ENCODE assay signal across 25 cellular contexts in the genomic region with DNA sequence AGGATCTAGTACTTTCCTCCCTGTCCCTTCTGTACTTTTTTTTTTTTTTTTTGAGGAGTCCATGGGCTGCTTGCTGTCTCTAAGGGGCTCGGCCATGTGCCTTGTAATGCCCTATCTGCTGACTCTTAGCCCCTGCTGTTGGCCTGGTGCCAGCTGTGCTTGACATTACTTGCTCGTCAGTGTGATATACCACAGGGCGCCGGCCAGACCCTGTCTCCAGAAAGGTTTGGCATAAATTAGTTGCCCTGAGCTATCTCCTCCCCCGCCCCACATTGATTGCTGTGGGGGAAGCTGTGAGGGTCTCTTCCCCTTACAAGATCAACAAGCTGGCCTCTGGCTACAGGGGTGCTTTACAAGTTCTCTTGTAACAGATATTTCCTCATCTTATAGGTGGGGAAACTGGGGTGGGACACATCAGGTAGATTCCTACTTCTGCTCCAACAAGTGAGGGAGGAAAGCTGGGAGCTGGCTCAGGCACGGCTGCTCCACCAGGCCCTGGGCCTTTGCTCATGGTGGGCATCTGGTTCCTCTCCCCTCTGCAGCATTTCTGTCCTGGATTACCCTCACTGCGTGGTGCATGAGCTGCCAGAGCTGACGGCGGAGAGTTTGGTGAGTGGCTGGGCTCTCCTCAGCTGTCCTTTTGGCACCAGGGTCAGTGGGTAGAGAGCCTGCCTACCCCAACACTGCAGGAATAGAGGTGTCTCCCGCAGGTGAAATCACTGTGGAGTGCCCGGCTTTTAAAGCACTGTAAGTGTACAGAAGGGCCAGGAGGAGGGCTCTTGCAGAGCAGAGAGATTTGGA. TPM values are rescaled to one million over a fixed set of nuclear protein-coding genes. Genes with fewer than 3 reads are reported as not detected.
DNase-seq lines count a peak whose midpoint lies in the region; ATAC-seq, FAIRE-seq and TF ChIP-seq lines count a peak whose summit lies in the region.
"Had no signal": no experiment of that assay in that cellular context is flagged by ENCODE, and none has a peak within 500 bp of the region (broad histone marks: within the 10 kb centered on the region; RNA-seq: fewer than 3 reads in every experiment).

No MANE protein-coding gene starts in this region.

- no peaks in the 10 kb centered on the region for H3K4me1 ChIP-seq in GM12878 (ENCODE audit: control insufficient read depth, insufficient read depth, low read length)
- H3K4me1 ChIP-seq: pancreas, uterus had no signal

- SMC1A ChIA-PET in GM12878 (lab: Charles Lee; ENCODE audit: uncharacterized antibody, unreplicated experiment), result interaction anchor here (0.7 kb wide), 2 partner anchors 20 to 316 kb away, joined by 3 read pairs; no protein-coding TSS in a partner anchor

- RAD21 ChIA-PET in GM12878 (lab: Charles Lee; ENCODE audit: unreplicated experiment), result no interaction called here

- no peak overlapping the region for H3K9ac ChIP-seq in GM12878 (ENCODE audit: control insufficient read depth, insufficient read depth, low read length)

- peak overlapping the region; percentile 13 for H3K4me3 Mint-ChIP-seq in nephron progenitor cell
- H3K4me3 Mint-ChIP-seq: activated B cell treated with CpG ODN at 0.5 μM for 24 hours; CD4-positive, alpha-beta memory T cell; nephron had no signal

- no peaks in the 10 kb centered on the region for H3K9me3 Mint-ChIP-seq in nephron progenitor cell
- H3K9me3 Mint-ChIP-seq: activated B cell treated with CpG ODN at 0.5 μM for 24 hours; CD4-positive, alpha-beta memory T cell; nephron had no signal

- H3K9me3 ChIP-seq in GM12878 (replicated peaks; ENCODE audit: control insufficient read depth, insufficient read depth, low read length) (no peaks in the 10 kb centered on the region), MG63 (no peaks in the 10 kb centered on the region)
- H3K9me3 ChIP-seq: breast epithelium, pancreas, sigmoid colon, uterus had no signal

- intact Hi-C loops in GM12878 (cut with micrococcal nuclease; ENCODE audit: unreplicated experiment), result no loop called here

- FAIRE-seq in GM12878 (lab: Jason Lieb, UNC), result no peak
- FAIRE-seq: GM12891, pancreas had no signal

- no peak for TF ChIP-seq CTCF in 22Rv1 (IDR thresholded peaks at IDR 0.05)
- no peak for TF ChIP-seq CTCF in C4-2B (conservative IDR thresholded peaks at IDR 0.05)
- TF ChIP-seq CTCF in GM12878 (IDR thresholded peaks at IDR 0.05 in 2 of 3, conservative IDR thresholded peaks at IDR 0.05 in 1 of 3; ENCODE audit: control insufficient read depth in 2 of 3, extremely low read depth in 1 of 3, insufficient read depth in 1 of 3, low read depth in 3 of 3, low read length in 3 of 3), result no peak
- no peak for TF ChIP-seq CTCF in nephron progenitor cell (IDR thresholded peaks at IDR 0.05)

- no peaks in the 10 kb centered on the region for H3K27me3 Mint-ChIP-seq in nephron progenitor cell (ENCODE audit: low read depth, poor library complexity)
- H3K27me3 Mint-ChIP-seq: activated B cell treated with CpG ODN at 0.5 μM for 24 hours; CD4-positive, alpha-beta memory T cell had no signal

- WGBS in GM12878 (ENCODE audit: insufficient coverage, insufficient replicate concordance, low lambda C conversion rate, missing lambda C conversion rate), result 92% methylated on average over 11 of the region's 11 CpGs

- peaks cover 52% of the 10 kb centered on the region for H3K4me1 Mint-ChIP-seq in nephron progenitor cell
- H3K4me1 Mint-ChIP-seq: activated B cell treated with CpG ODN at 0.5 μM for 24 hours had no signal

- H4K20me1 ChIP-seq in GM12878 (ENCODE audit: control insufficient read depth, insufficient read depth), result no peaks in the 10 kb centered on the region

- POLR2A ChIA-PET in GM12878 (lab: Charles Lee), result no interaction called here

- H3K36me3 ChIP-seq in GM12878 (ENCODE audit: control insufficient read depth in 2 of 2, insufficient read depth in 2 of 2, low read length in 1 of 2), result peaks cover 25 to 27% of the 10 kb centered on the region in 2 experiments
- H3K36me3 ChIP-seq in MG63, result peaks cover 98% of the 10 kb centered on the region
- H3K36me3 ChIP-seq: uterus had no signal

- peaks cover 75% of the 10 kb centered on the region for H3K36me3 Mint-ChIP-seq in nephron progenitor cell (ENCODE audit: low read depth)

- H3K27ac Mint-ChIP-seq in nephron progenitor cell, result peak overlapping the region; percentile 36
- H3K27ac Mint-ChIP-seq: activated B cell treated with CpG ODN at 0.5 μM for 24 hours, nephron had no signal

- BruUV-seq in GM12878 (replicated peaks; lab: Mats Ljungman, UMichigan), result no TSS peak

- TF ChIP-seq POLR2A in GM12878 (IDR thresholded peaks at IDR 0.05; ENCODE audit: low read depth, low read length), result 0 out of 2 replicates have a peak, but pooled peaks have one; percentile 29

- in situ Hi-C loops in GM12878 (cut with MboI), result loop anchor here (5.0 kb wide), 1 partner anchor 57 kb away; no protein-coding TSS in a partner anchor

- H3K4me3 ChIP-seq in GM12878 (no peak overlapping the region), MG63 (no peak overlapping the region)
- H3K4me3 ChIP-seq: breast epithelium, pancreas, sigmoid colon, uterus had no signal

- no peaks in the 10 kb centered on the region for H3K79me2 ChIP-seq in GM12878 (ENCODE audit: control insufficient read depth, insufficient read depth, low read length)

- H3K4me2 ChIP-seq in GM12878 (ENCODE audit: control insufficient read depth, insufficient read depth), result no peak overlapping the region

- peak overlapping the region; percentile 17; the same call in 1 of the 2 replicates for H3K27ac ChIP-seq in 22Rv1
- H3K27ac ChIP-seq in C4-2B, result peak overlapping the region; percentile 36; the same call in 1 of the 2 replicates
- H3K27ac ChIP-seq in GM12878 (ENCODE audit: control insufficient read depth, insufficient read depth), result no peak overlapping the region
- H3K27ac ChIP-seq: pancreas, uterus had no signal

- H2AFZ ChIP-seq in GM12878 (ENCODE audit: control insufficient read depth, low read depth, low read length), result no peak overlapping the region

- DNase-seq in GM12878 (ENCODE audit: low read depth, low spot score) (no peak), nephron progenitor cell (no peak), MG63 (no peak), epidermal melanocyte (ENCODE audit: insufficient read length, low spot score) (no peak), HT-29 (ENCODE audit: low spot score) (no peak)
- DNase-seq: activated B cell treated with CpG ODN at 0.5 μM for 24 hours; activated CD4-positive, alpha-beta T cell treated with anti-CD3 and anti-CD28 coated beads, Interleukin-2, amount 50 U/mL, for 48 hours; activated gamma-delta T cell; amniotic stem cell; CD4-positive, alpha-beta memory T cell; DMS79; head of caudate nucleus; NCI-H2107; NCI-H510A; sigmoid colon; T1000; uterus had no signal

- CTCF ChIA-PET in GM12878 (lab: Yijun Ruan, JAX), result interaction anchor here (0.6 to 3.1 kb wide), 8 partner anchors 10 to 74 kb away, joined by 3 to 21 read pairs (median 4); a partner anchor contains a TSS

- H3K27me3 ChIP-seq in GM12878 (replicated peaks in 1 of 2; ENCODE audit: control insufficient read depth in 2 of 2, insufficient read depth in 2 of 2, low read length in 1 of 2) (no peaks in the 10 kb centered on the region), MG63 (no peaks in the 10 kb centered on the region)
- H3K27me3 ChIP-seq: breast epithelium, pancreas, sigmoid colon, uterus had no signal

- no peak for TF ChIP-seq EP300 in GM12878 (IDR thresholded peaks at IDR 0.05; ENCODE audit: borderline replicate concordance in 1 of 2, control insufficient read depth in 1 of 2, low read depth in 2 of 2, low read length in 2 of 2)

- ATAC-seq in GM12878, result no peak
- ATAC-seq: left lobe of liver had no signal

- no peak for TF ChIP-seq RAD21 in GM12878 (IDR thresholded peaks at IDR 0.05; ENCODE audit: insufficient read depth, low read depth, low read length)

TF ChIP-seq in GM12878, 131 proteins besides CTCF, POLR2A, EP300 and RAD21 (continues in another document):
- TF ChIP-seq FOXM1 (IDR thresholded peaks at IDR 0.05; ENCODE audit: low read depth, low read length), result no peak

RNA-seq across cellular contexts. Expression of a gene that starts 15.6 kb away (rescaled TPM):
- total RNA-seq in GM12878 (2013; cell fraction: nucleolus; rRNA removed), result 105 and 117 TPM in 2 replicates
- total RNA-seq in GM12878 (2014; rRNA removed) (24.5 and 25.2 TPM in 2 replicates), GM12878 (2014; rRNA removed; fragmentation: Illumina TruSeq; extraction: Trizol) (16.4 and 17.4 TPM in 2 replicates), GM12878 (2021) (22.5 and 25.5 TPM in 2 replicates)
- polyA plus RNA-seq in GM12878 (2011; ENCODE audit: low read depth), result 14.6 TPM
- polyA plus RNA-seq in GM12878 (2011; rRNA removed) (18.9 and 22.8 TPM in 2 replicates), GM12878 (2014; fragmentation: Illumina TruSeq; extraction: Trizol) (14.3 and 19.4 TPM in 2 replicates), GM12878 (2014; fragmentation: Nextera tagmentation; extraction: Ambion mirVana) (1 to 10 TPM; 6.3 to 7.9 TPM), GM12878 (2014; rRNA removed) (23.7 and 26.6 TPM in 2 replicates), GM12878 (2016; fragmentation: Nextera tagmentation; extraction: Ambion mirVana) (10 to 100 TPM; 16.5 to 16.7 TPM)
- 17.8 and 25.1 TPM in 2 replicates for polyA plus RNA-seq in GM12878 (2011; cell fraction: cytosol; rRNA removed)
- polyA plus RNA-seq in GM12878 (2011; cell fraction: nucleus; rRNA removed), result 98.6 and 109 TPM in 2 replicates
- polyA plus RNA-seq in GM12878 (2012), result 15.6 and 16.4 TPM in 2 replicates
- polyA minus RNA-seq in GM12878 (2011; rRNA and poly(A)+ RNA removed), result 35.5 and 42.3 TPM in 2 replicates
- polyA minus RNA-seq in GM12878 (2011; cell fraction: cytosol; rRNA and poly(A)+ RNA removed), result 9.8 and 15.5 TPM in 2 replicates
- 42.9 and 72.4 TPM in 2 replicates for polyA minus RNA-seq in GM12878 (2011; cell fraction: nucleus; rRNA and poly(A)+ RNA removed)
- 39.6 and 41.0 TPM in 2 replicates for total RNA-seq in MG63 (2014; rRNA removed; shearing (Covaris generic); ENCODE audit: low replicate concordance)
- 24.1 and 26.8 TPM in 2 replicates for total RNA-seq in HT-29 (2014; rRNA removed; shearing (Covaris generic))

RNA-seq across cellular contexts. Expression of a gene that starts 20.5 kb away (rescaled TPM):
- not detected in 2 replicates for total RNA-seq in GM12878 (2013; cell fraction: nucleolus; rRNA removed)
- total RNA-seq in GM12878 (2014; rRNA removed) (not detected in 2 replicates), GM12878 (2014; rRNA removed; fragmentation: Illumina TruSeq; extraction: Trizol) (not detected in 2 replicates), GM12878 (2021) (not detected in 2 replicates)
- not detected for polyA plus RNA-seq in GM12878 (2011; ENCODE audit: low read depth)
- polyA plus RNA-seq in GM12878 (2011; rRNA removed) (not detected in 2 replicates), GM12878 (2014; fragmentation: Illumina TruSeq; extraction: Trizol) (not detected in 2 replicates), GM12878 (2014; fragmentation: Nextera tagmentation; extraction: Ambion mirVana) (not detected), GM12878 (2014; rRNA removed) (not detected in 2 replicates), GM12878 (2016; fragmentation: Nextera tagmentation; extraction: Ambion mirVana) (not detected)
- polyA plus RNA-seq in GM12878 (2011; cell fraction: cytosol; rRNA removed), result not detected in 2 replicates
- not detected in 2 replicates for polyA plus RNA-seq in GM12878 (2011; cell fraction: nucleus; rRNA removed)
- not detected in 2 replicates for polyA plus RNA-seq in GM12878 (2012)
- not detected in 2 replicates for polyA minus RNA-seq in GM12878 (2011; rRNA and poly(A)+ RNA removed)
- not detected in 2 replicates for polyA minus RNA-seq in GM12878 (2011; cell fraction: cytosol; rRNA and poly(A)+ RNA removed)
- polyA minus RNA-seq in GM12878 (2011; cell fraction: nucleus; rRNA and poly(A)+ RNA removed), result not detected in 2 replicates
- 11.3 and 14.9 TPM in 2 replicates for total RNA-seq in MG63 (2014; rRNA removed; shearing (Covaris generic); ENCODE audit: low replicate concordance)
- total RNA-seq in HT-29 (2014; rRNA removed; shearing (Covaris generic)), result not detected in 2 replicates
- total RNA-seq: activated B cell treated with CpG ODN at 0.5 μM for 24 hours; CD4-positive, alpha-beta memory T cell; dermis microvascular lymphatic vessel endothelial cell; left lobe of liver; pancreas; sigmoid colon had no signal
- polyA plus RNA-seq: CD4-positive, alpha-beta memory T cell had no signal

Comparison
In these comparisons a context has a peak if more than half of its experiments do, and no peak if none do; other contexts are left out.
1. RNA of a gene that starts 20.5 kb away (total RNA-seq): 11.3 to 14.9 TPM in MG63; not detected in GM12878 and not detected in HT-29; every median in the first group is over 10 times any median in the second.